12 cellular contexts compared by ENCODE assay signal in the genomic region with DNA sequence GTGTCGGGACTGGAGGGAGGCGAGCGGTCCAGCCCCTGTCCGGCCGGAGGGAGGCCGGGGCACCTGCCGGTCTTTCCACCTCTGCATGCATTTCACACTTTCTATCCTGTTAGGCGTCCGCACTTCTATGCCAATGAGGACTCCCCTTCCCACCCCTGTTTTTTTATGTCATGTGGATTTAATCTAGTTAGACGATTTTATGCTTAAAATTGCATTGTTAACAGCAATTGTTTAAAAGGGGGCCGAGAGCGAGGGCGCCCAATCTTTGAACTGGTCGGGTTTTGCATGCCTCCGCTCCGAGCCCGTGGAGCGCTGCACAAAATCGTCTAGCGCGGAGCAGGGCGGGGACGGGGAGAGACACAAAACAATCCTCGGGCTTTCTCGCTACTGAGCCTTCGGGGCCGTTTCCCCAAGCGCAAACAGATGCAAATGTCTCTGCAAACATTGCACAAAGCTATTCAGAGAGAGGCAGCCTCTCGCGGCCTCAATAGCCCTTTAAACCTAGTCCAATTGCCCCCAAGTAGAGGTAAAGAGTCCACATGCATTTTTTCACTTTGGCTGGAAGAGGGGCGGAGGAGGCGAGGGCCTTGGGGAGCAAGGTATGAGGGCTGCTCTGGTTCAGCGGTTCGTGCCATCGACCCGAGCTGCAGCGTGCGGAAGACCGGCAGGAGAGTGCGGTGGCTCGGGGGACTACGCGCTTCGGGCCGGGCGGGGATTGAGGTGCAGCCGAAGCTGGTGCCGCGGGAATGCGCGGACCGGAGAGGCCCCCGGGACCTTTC. TPM values are rescaled to one million over a fixed set of nuclear protein-coding genes. Genes with fewer than 3 reads are reported as not detected.
A peak's percentile ranks its signal among the peaks of the same experiment; 100 is the strongest.
DNase-seq lines count a peak whose midpoint lies in the region; ATAC-seq and TF ChIP-seq lines count a peak whose summit lies in the region.
"Had no signal": no experiment of that assay in that cellular context is flagged by ENCODE, and none has a peak within 500 bp of the region (broad histone marks: within the 10 kb centered on the region; RNA-seq: fewer than 3 reads in every experiment).

No MANE protein-coding gene starts in this region.

- no peak for TF ChIP-seq EP300 in sigmoid colon (IDR thresholded peaks at IDR 0.05)

- no peak for TF ChIP-seq POLR2A in sigmoid colon (IDR thresholded peaks at IDR 0.05)

- intact Hi-C loops in sigmoid colon (cut with DNase I), result no loop called here

- peaks cover 0 to 26% (median 23%) of the 10 kb centered on the region in 4 donors for H3K4me1 ChIP-seq in sigmoid colon
- H3K4me1 ChIP-seq in SJCRH30, result no peaks in the 10 kb centered on the region

- H3K27me3 ChIP-seq in sigmoid colon (peaks cover 13 to 78% (median 66%) of the 10 kb centered on the region in 3 donors), SJCRH30 (peaks cover 9% of the 10 kb centered on the region; the same call in 1 of the 2 replicates)

- peak overlapping the region in 3 of 4 donors; percentile 36 to 45 (median 41) for H3K4me3 ChIP-seq in sigmoid colon
- H3K4me3 ChIP-seq in SJCRH30, result no peak overlapping the region

- no peak for TF ChIP-seq CTCF in sigmoid colon (IDR thresholded peaks at IDR 0.05)

- peak; percentile 9 for DNase-seq in DMS153 treated with DMSO at 0.1 percent for 48 hours (lab: John Stamatoyannopoulos, UW; ENCODE audit: unreplicated experiment)
- DNase-seq in DMS153 (lab: John Stamatoyannopoulos, UW), result no peak
- peak; percentile 35 for DNase-seq in NCI-H345 treated with DMSO at 0.1 percent for 48 hours (lab: John Stamatoyannopoulos, UW; ENCODE audit: unreplicated experiment)
- peak; percentile 27 for DNase-seq in germinal center (ENCODE audit: low spot score)
- DNase-seq in sigmoid colon, result no peak
- DNase-seq in globus pallidus (ENCODE audit: low spot score), result no peak
- DNase-seq in SJCRH30, result no peak

- no peak for ATAC-seq in GM21447 (IDR thresholded peaks at IDR 0.05; ENCODE audit: unreplicated experiment)

- no peak overlapping the region for H3K27ac ChIP-seq in sigmoid colon
- H3K27ac ChIP-seq in SJCRH30, result no peak overlapping the region
- H3K27ac ChIP-seq: 22Rv1, PC-9 had no signal

- H3K36me3 ChIP-seq in sigmoid colon (no peaks in the 10 kb centered on the region), SJCRH30 (no peaks in the 10 kb centered on the region)

- 4 to 5% methylated on average over 53 of the region's 53 CpGs for WGBS in sigmoid colon, 2 donors

- H3K9me3 ChIP-seq in sigmoid colon (no peaks in the 10 kb centered on the region), SJCRH30 (replicated peaks) (no peaks in the 10 kb centered on the region)

RNA-seq across cellular contexts. Expression of gene TIFAB, which starts 37.5 kb away (rescaled TPM):
- total RNA-seq in sigmoid colon, result not detected
- 1 to 10 TPM in 1 of 3 donors, under 1 TPM in 1, not detected in 1; 0.46 to 1.4 TPM for polyA plus RNA-seq in sigmoid colon
- total RNA-seq in SJCRH30 (2014; rRNA removed; shearing (Covaris generic)), result not detected in 2 replicates
- total RNA-seq: dermis microvascular lymphatic vessel endothelial cell, HT-29, PC-9 had no signal

RNA-seq across cellular contexts. Expression of gene DCANP1, which starts 42.5 kb away (rescaled TPM):
- total RNA-seq in sigmoid colon, result not detected
- polyA plus RNA-seq in sigmoid colon, result under 1 TPM in 2 of 3 donors, not detected in 1; 0.13 to 0.46 TPM
- total RNA-seq in SJCRH30 (2014; rRNA removed; shearing (Covaris generic)), result not detected in 2 replicates
- total RNA-seq: dermis microvascular lymphatic vessel endothelial cell, HT-29, PC-9 had no signal

RNA-seq across cellular contexts. Expression of gene NEUROG1, which starts 46.1 kb away (rescaled TPM):
- not detected for total RNA-seq in sigmoid colon
- polyA plus RNA-seq in sigmoid colon, result not detected
- not detected in 2 replicates for total RNA-seq in SJCRH30 (2014; rRNA removed; shearing (Covaris generic))
- total RNA-seq: dermis microvascular lymphatic vessel endothelial cell, HT-29, PC-9 had no signal

Comparison
In these comparisons a context has a peak if more than half of its experiments do, and no peak if none do; other contexts are left out.
1. DNase-seq: peak in DMS153 treated with DMSO at 0.1 percent for 48 hours (single experiment), NCI-H345 treated with DMSO at 0.1 percent for 48 hours (single experiment) and germinal center (single experiment); none in DMS153 (single experiment), sigmoid colon (single experiment), globus pallidus (single experiment) and SJCRH30 (0 of 2).